9 cellular contexts compared by ENCODE assay signal in genomic region chr11:122796128-122796717, GRCh38. TPM values are rescaled to one million over a fixed set of nuclear protein-coding genes. Genes with fewer than 3 reads are reported as not detected.
DNase-seq lines count a peak whose midpoint lies in the region; ATAC-seq, FAIRE-seq and TF ChIP-seq lines count a peak whose summit lies in the region.
"Had no signal": no experiment of that assay in that cellular context is flagged by ENCODE, and none has a peak within 500 bp of the region (broad histone marks: within the 10 kb centered on the region; RNA-seq: fewer than 3 reads in every experiment).

No MANE protein-coding gene starts in this region.

- H3K4me3 ChIP-seq in cardiac muscle cell, result no peak overlapping the region

- H3K36me3 ChIP-seq in cardiac muscle cell, result no peaks in the 10 kb centered on the region

- no peaks in the 10 kb centered on the region for H3K9me3 Mint-ChIP-seq in activated T-helper 2 cell treated with anti-CD3 and anti-CD28 coated beads, Interferon-gamma antibody, Interleukin-2, Interleukin-4, amounts not matched to agents 10 μg/mL and 5 μg/mL and 100 μg/mL, durations not matched to agents 14 hours and 24 hours and 36 hours

- no peaks in the 10 kb centered on the region for H3K9me3 ChIP-seq in cardiac muscle cell (ENCODE audit: low read depth)

- H3K27ac ChIP-seq in cardiac muscle cell, result no peak overlapping the region

- FAIRE-seq in RCC 7860 (lab: Jason Lieb, UNC), result no peak
- FAIRE-seq: A204.1 had no signal

- peak; percentile 62 for ATAC-seq in HG02970 (IDR thresholded peaks at IDR 0.05; ENCODE audit: low FRiP score, unreplicated experiment)

- H3K27me3 ChIP-seq in cardiac muscle cell, result no peaks in the 10 kb centered on the region

- H3K36me3 Mint-ChIP-seq in activated T-helper 2 cell treated with anti-CD3 and anti-CD28 coated beads, Interferon-gamma antibody, Interleukin-2, Interleukin-4, amounts not matched to agents 10 μg/mL and 5 μg/mL and 100 μg/mL, durations not matched to agents 14 hours and 24 hours and 36 hours (ENCODE audit: low read depth), result peaks cover 19% of the 10 kb centered on the region

- peak; percentile 93 for TF ChIP-seq CTCF in cardiac muscle cell (IDR thresholded peaks at IDR 0.05; ENCODE audit: low read depth, low read length)

- intact Hi-C loops in activated T-helper 2 cell treated with anti-CD3 and anti-CD28 coated beads, Interferon-gamma antibody, Interleukin-2, Interleukin-4, amounts not matched to agents 10 μg/mL and 5 μg/mL and 100 μg/mL, durations not matched to agents 14 hours and 24 hours and 36 hours (cut with micrococcal nuclease), result loop anchor here (1.0 to 10.0 kb wide), 2 partner anchors 58 to 229 kb away; no protein-coding TSS in a partner anchor

- no peak overlapping the region for H3K4me3 Mint-ChIP-seq in activated T-helper 2 cell treated with anti-CD3 and anti-CD28 coated beads, Interferon-gamma antibody, Interleukin-2, Interleukin-4, amounts not matched to agents 10 μg/mL and 5 μg/mL and 100 μg/mL, durations not matched to agents 14 hours and 24 hours and 36 hours (ENCODE audit: low read depth)

- no peaks in the 10 kb centered on the region for H3K4me1 Mint-ChIP-seq in activated T-helper 2 cell treated with anti-CD3 and anti-CD28 coated beads, Interferon-gamma antibody, Interleukin-2, Interleukin-4, amounts not matched to agents 10 μg/mL and 5 μg/mL and 100 μg/mL, durations not matched to agents 14 hours and 24 hours and 36 hours (ENCODE audit: low read depth)

- no peaks in the 10 kb centered on the region for H3K27me3 Mint-ChIP-seq in activated T-helper 2 cell treated with anti-CD3 and anti-CD28 coated beads, Interferon-gamma antibody, Interleukin-2, Interleukin-4, amounts not matched to agents 10 μg/mL and 5 μg/mL and 100 μg/mL, durations not matched to agents 14 hours and 24 hours and 36 hours (ENCODE audit: low read depth)

- H3K4me1 ChIP-seq in cardiac muscle cell (ENCODE audit: low read depth), result no peaks in the 10 kb centered on the region

- no peak overlapping the region for H3K27ac Mint-ChIP-seq in activated T-helper 2 cell treated with anti-CD3 and anti-CD28 coated beads, Interferon-gamma antibody, Interleukin-2, Interleukin-4, amounts not matched to agents 10 μg/mL and 5 μg/mL and 100 μg/mL, durations not matched to agents 14 hours and 24 hours and 36 hours

- DNase-seq in DMS 273 (lab: John Stamatoyannopoulos, UW; ENCODE audit: unreplicated experiment), result peak; percentile 46
- DNase-seq in DMS 273 treated with DMSO at 0.1 percent for 48 hours (lab: John Stamatoyannopoulos, UW), result no peak
- DNase-seq in RCC 7860 (ENCODE audit: low spot score), result peak; percentile 15
- DNase-seq in activated T-helper 2 cell treated with anti-CD3 and anti-CD28 coated beads, Interferon-gamma antibody, Interleukin-2, Interleukin-4, amounts not matched to agents 10 μg/mL and 5 μg/mL and 100 μg/mL, durations not matched to agents 14 hours and 24 hours and 36 hours (ENCODE audit: low spot score), result peak; percentile 39
- peak; percentile 33 to 56 for DNase-seq in cardiac muscle cell (ENCODE audit: low read depth in 1 of 2, low spot score in 1 of 2)
- DNase-seq in stimulated activated CD4-positive, alpha-beta T cell treated with anti-CD3 and anti-CD28 coated beads, Interleukin-15, amount 100 ng/mL, for 24 hours, result peak; percentile 79
- no peak for DNase-seq in LoVo (ENCODE audit: low spot score)

RNA-seq across cellular contexts. Expression of gene CRTAM, which starts 42.1 kb away (rescaled TPM):
- 10.5 and 11.0 TPM in 2 replicates for total RNA-seq in activated T-helper 2 cell treated with anti-CD3 and anti-CD28 coated beads, Interferon-gamma antibody, Interleukin-2, Interleukin-4, amounts not matched to agents 10 μg/mL and 5 μg/mL and 100 μg/mL, durations not matched to agents 14 hours and 24 hours and 36 hours
- total RNA-seq in cardiac muscle cell, result not detected in 2 replicates
- polyA plus RNA-seq in cardiac muscle cell, result not detected in 2 replicates

Comparison
In these comparisons a context has a peak if more than half of its experiments do, and no peak if none do; other contexts are left out.
1. DNase-seq: peak in DMS 273 (single experiment), RCC 7860 (single experiment), activated T-helper 2 cell treated with anti-CD3 and anti-CD28 coated beads, Interferon-gamma antibody, Interleukin-2, Interleukin-4, amounts not matched to agents 10 μg/mL and 5 μg/mL and 100 μg/mL, durations not matched to agents 14 hours and 24 hours and 36 hours (single experiment), cardiac muscle cell (2 of 2) and stimulated activated CD4-positive, alpha-beta T cell treated with anti-CD3 and anti-CD28 coated beads, Interleukin-15, amount 100 ng/mL, for 24 hours (single experiment); none in DMS 273 treated with DMSO at 0.1 percent for 48 hours (single experiment) and LoVo (single experiment).
2. RNA of gene CRTAM, which starts 42.1 kb away (total RNA-seq): 10.5 to 11.0 TPM in activated T-helper 2 cell treated with anti-CD3 and anti-CD28 coated beads, Interferon-gamma antibody, Interleukin-2, Interleukin-4, amounts not matched to agents 10 μg/mL and 5 μg/mL and 100 μg/mL, durations not matched to agents 14 hours and 24 hours and 36 hours; not detected in cardiac muscle cell; every median in the first group is over 10 times any median in the second.